In the genomic region with DNA sequence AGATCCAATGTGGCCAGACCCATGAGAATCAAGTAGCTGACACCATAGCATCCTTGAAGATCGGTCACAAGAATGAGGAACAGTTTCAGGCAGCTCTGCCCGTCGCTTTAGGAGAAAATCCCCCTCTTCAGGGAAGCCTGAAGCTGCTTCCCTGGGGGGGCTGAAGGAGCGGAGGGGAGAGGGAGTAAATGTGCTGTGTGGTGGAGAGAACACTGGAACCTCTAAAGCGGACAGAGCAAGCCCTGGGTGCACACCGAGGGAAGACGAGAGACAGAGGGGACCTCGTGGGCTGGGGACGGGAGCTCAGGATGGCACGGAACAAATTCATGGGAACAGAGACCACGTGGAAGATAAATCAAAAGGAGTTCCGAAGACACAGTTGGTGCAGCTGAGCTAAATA, we compare ENCODE assay signal across 18 cellular contexts.
"Had no signal": no experiment of that assay in that cellular context is flagged by ENCODE, and none has a peak within 500 bp of the region (broad histone marks: within the 10 kb centered on the region; RNA-seq: fewer than 3 reads in every experiment).

No MANE protein-coding gene starts in this region.

- H3K4me1 ChIP-seq: breast epithelium, foreskin keratinocyte, left lung, prostate gland, thyroid gland, uterus had no signal

- H3K27ac ChIP-seq: breast epithelium, foreskin keratinocyte, left lung, prostate gland, thyroid gland, uterus had no signal

- H3K27ac Mint-ChIP-seq: activated naive CD8-positive, alpha-beta T cell treated with anti-CD3 and anti-CD28 coated beads for 36 hours; activated T-helper 17 cell treated with anti-CD3 and anti-CD28 coated beads, Interleukin-2, amount 50 U/mL, for 72 hours; mesothelial cell of epicardium; natural killer cell; T-helper 1 cell treated with Interleukin-12 subunit alpha and Interleukin-12 subunit beta and Interleukin-4 antibody, amounts not matched to agents 30 μg/mL and 1 μg/mL, for 36 hours; WTC11 had no signal

- H3K36me3 ChIP-seq: breast epithelium, left lung, prostate gland, thyroid gland, uterus had no signal

- H3K9me3 Mint-ChIP-seq: activated naive CD8-positive, alpha-beta T cell treated with anti-CD3 and anti-CD28 coated beads for 36 hours; activated T-helper 17 cell treated with anti-CD3 and anti-CD28 coated beads, Interleukin-2, amount 50 U/mL, for 72 hours; central memory CD8-positive, alpha-beta T cell; mesothelial cell of epicardium; natural killer cell; T-helper 1 cell treated with Interleukin-12 subunit alpha and Interleukin-12 subunit beta and Interleukin-4 antibody, amounts not matched to agents 30 μg/mL and 1 μg/mL, for 36 hours; WTC11 had no signal

- H3K4me3 ChIP-seq: breast epithelium, left lung, prostate gland, thyroid gland, uterus had no signal

- H3K27me3 ChIP-seq: foreskin keratinocyte, thyroid gland, uterus had no signal

- H3K36me3 Mint-ChIP-seq: activated naive CD8-positive, alpha-beta T cell treated with anti-CD3 and anti-CD28 coated beads for 36 hours; mesothelial cell of epicardium; natural killer cell; WTC11 had no signal

- H3K4me1 Mint-ChIP-seq: activated naive CD8-positive, alpha-beta T cell treated with anti-CD3 and anti-CD28 coated beads for 36 hours; activated T-helper 17 cell treated with anti-CD3 and anti-CD28 coated beads, Interleukin-2, amount 50 U/mL, for 72 hours; central memory CD8-positive, alpha-beta T cell; mesothelial cell of epicardium; natural killer cell had no signal

- H3K4me3 Mint-ChIP-seq: activated naive CD8-positive, alpha-beta T cell treated with anti-CD3 and anti-CD28 coated beads for 36 hours; activated T-helper 17 cell treated with anti-CD3 and anti-CD28 coated beads, Interleukin-2, amount 50 U/mL, for 72 hours; central memory CD8-positive, alpha-beta T cell; mesothelial cell of epicardium; natural killer cell; T-helper 1 cell treated with Interleukin-12 subunit alpha and Interleukin-12 subunit beta and Interleukin-4 antibody, amounts not matched to agents 30 μg/mL and 1 μg/mL, for 36 hours; WTC11 had no signal

- DNase-seq: activated naive CD4-positive, alpha-beta T cell treated with Interleukin-2 at 50 U/mL for 16 hours; activated naive CD8-positive, alpha-beta T cell treated with anti-CD3 and anti-CD28 coated beads for 36 hours; foreskin keratinocyte; kidney; left lung; natural killer cell; stimulated activated CD4-positive, alpha-beta T cell treated with anti-CD3 and anti-CD28 coated beads, Interleukin-4, amount 100 ng/mL, for 24 hours; stimulated activated naive CD4-positive, alpha-beta T cell treated with Interleukin-2 at 50 U/mL for 16 hours; T1000; thyroid gland; uterus had no signal

- H3K9me3 ChIP-seq: breast epithelium, left lung, prostate gland, thyroid gland, uterus had no signal
